ENCODE assay signal across 16 cellular contexts in genomic region chr7:30421647-30422196, GRCh38. TPM values are rescaled to one million over a fixed set of nuclear protein-coding genes. Genes with fewer than 3 reads are reported as not detected.
A peak's percentile ranks its signal among the peaks of the same experiment; 100 is the strongest.
DNase-seq lines count a peak whose midpoint lies in the region; ATAC-seq lines count a peak whose summit lies in the region.
"Had no signal": no experiment of that assay in that cellular context is flagged by ENCODE, and none has a peak within 500 bp of the region (broad histone marks: within the 10 kb centered on the region; RNA-seq: fewer than 3 reads in every experiment).

No MANE protein-coding gene starts in this region.

- H3K4me1 Mint-ChIP-seq in activated CD4-positive, alpha-beta T cell treated with anti-CD3 and anti-CD28 coated beads, Interleukin-2, amount 10 ng/mL, durations not matched to agents 24 days and 14 days = no peaks in the 10 kb centered on the region
- H3K4me1 Mint-ChIP-seq in activated naive CD8-positive, alpha-beta T cell treated with anti-CD3 and anti-CD28 coated beads, Interleukin-2, amount 50 U/mL, for 24 hours = peaks cover 25% of the 10 kb centered on the region
- H3K4me1 Mint-ChIP-seq in activated naive CD8-positive, alpha-beta T cell treated with anti-CD3 and anti-CD28 coated beads for 36 hours = peaks cover 5% of the 10 kb centered on the region
- H3K4me1 Mint-ChIP-seq in stimulated activated naive B cell treated with anti-CD40 and anti-IgM and Interleukin-4, amounts not matched to agents 10 μg/mL and 1 μg/mL and 100 μg/mL, for 72 hours = peaks cover 0 to 2% of the 10 kb centered on the region in 2 donors
- no peaks in the 10 kb centered on the region for H3K4me1 Mint-ChIP-seq in activated CD4-positive, alpha-beta memory T cell treated with anti-CD3 and anti-CD28 coated beads, Interleukin-2, amount 10 ng/mL, durations not matched to agents 7 days and 5 days
- H3K4me1 Mint-ChIP-seq: B cell; CD4-positive, alpha-beta memory T cell; CD8-positive, alpha-beta memory T cell had no signal

- no peak overlapping the region for H3K4me3 Mint-ChIP-seq in activated CD4-positive, alpha-beta T cell treated with anti-CD3 and anti-CD28 coated beads, Interleukin-2, amount 10 ng/mL, durations not matched to agents 24 days and 14 days
- no peak overlapping the region for H3K4me3 Mint-ChIP-seq in activated naive CD8-positive, alpha-beta T cell treated with anti-CD3 and anti-CD28 coated beads, Interleukin-2, amount 50 U/mL, for 24 hours
- no peak overlapping the region for H3K4me3 Mint-ChIP-seq in activated naive CD8-positive, alpha-beta T cell treated with anti-CD3 and anti-CD28 coated beads for 36 hours
- no peak overlapping the region for H3K4me3 Mint-ChIP-seq in stimulated activated naive B cell treated with anti-CD40 and anti-IgM and Interleukin-4, amounts not matched to agents 10 μg/mL and 1 μg/mL and 100 μg/mL, for 72 hours
- H3K4me3 Mint-ChIP-seq in activated CD4-positive, alpha-beta memory T cell treated with anti-CD3 and anti-CD28 coated beads, Interleukin-2, amount 10 ng/mL, durations not matched to agents 7 days and 5 days = no peak overlapping the region
- H3K4me3 Mint-ChIP-seq: B cell; CD4-positive, alpha-beta memory T cell had no signal

- POLR2A ChIA-PET in activated CD4-positive, alpha-beta memory T cell treated with anti-CD3 and anti-CD28 coated beads, Interleukin-2, amount 10 ng/mL, durations not matched to agents 7 days and 5 days (lab: Charles Lee) = no interaction called here

- peaks cover 21% of the 10 kb centered on the region for H3K36me3 Mint-ChIP-seq in activated CD4-positive, alpha-beta T cell treated with anti-CD3 and anti-CD28 coated beads, Interleukin-2, amount 10 ng/mL, durations not matched to agents 24 days and 14 days (ENCODE audit: low read depth)
- peaks cover 36% of the 10 kb centered on the region for H3K36me3 Mint-ChIP-seq in activated naive CD8-positive, alpha-beta T cell treated with anti-CD3 and anti-CD28 coated beads, Interleukin-2, amount 50 U/mL, for 24 hours (ENCODE audit: low read depth)
- H3K36me3 Mint-ChIP-seq in activated naive CD8-positive, alpha-beta T cell treated with anti-CD3 and anti-CD28 coated beads for 36 hours = peaks cover 21% of the 10 kb centered on the region
- peaks cover 16 to 49% of the 10 kb centered on the region in 2 donors for H3K36me3 Mint-ChIP-seq in stimulated activated naive B cell treated with anti-CD40 and anti-IgM and Interleukin-4, amounts not matched to agents 10 μg/mL and 1 μg/mL and 100 μg/mL, for 72 hours
- H3K36me3 Mint-ChIP-seq in activated CD4-positive, alpha-beta memory T cell treated with anti-CD3 and anti-CD28 coated beads, Interleukin-2, amount 10 ng/mL, durations not matched to agents 7 days and 5 days (ENCODE audit: low read depth) = peaks cover 29% of the 10 kb centered on the region

- peak; percentile 22 for DNase-seq in activated CD4-positive, alpha-beta T cell treated with anti-CD3 and anti-CD28 coated beads, Interleukin-2, amount 10 ng/mL, durations not matched to agents 24 days and 14 days
- no peak for DNase-seq in activated CD4-positive, alpha-beta T cell treated with anti-CD3 and anti-CD28 coated beads for 1 hour
- DNase-seq in activated naive CD8-positive, alpha-beta T cell treated with anti-CD3 and anti-CD28 coated beads, Interleukin-2, amount 50 U/mL, for 24 hours = no peak
- DNase-seq in activated naive CD8-positive, alpha-beta T cell treated with anti-CD3 and anti-CD28 coated beads for 36 hours = no peak
- DNase-seq in OCI-M1 (lab: John Stamatoyannopoulos, UW) (peak; percentile 40), RKO (ENCODE audit: low spot score) (no peak)
- no peak for DNase-seq in stimulated activated naive B cell treated with anti-CD40 and anti-IgM and Interleukin-4, amounts not matched to agents 10 μg/mL and 1 μg/mL and 100 μg/mL, for 72 hours
- no peak for DNase-seq in activated CD4-positive, alpha-beta memory T cell treated with anti-CD3 and anti-CD28 coated beads, Interleukin-2, amount 10 ng/mL, durations not matched to agents 7 days and 5 days
- DNase-seq: AML-193; Caco-2; Calu3; CD4-positive, alpha-beta memory T cell; CD8-positive, alpha-beta memory T cell; DMS79 treated with DMSO at 0.1 percent for 48 hours; GF-D8 had no signal

- H3K27me3 Mint-ChIP-seq in activated CD4-positive, alpha-beta T cell treated with anti-CD3 and anti-CD28 coated beads, Interleukin-2, amount 10 ng/mL, durations not matched to agents 24 days and 14 days = no peaks in the 10 kb centered on the region
- H3K27me3 Mint-ChIP-seq in activated naive CD8-positive, alpha-beta T cell treated with anti-CD3 and anti-CD28 coated beads, Interleukin-2, amount 50 U/mL, for 24 hours = no peaks in the 10 kb centered on the region
- no peaks in the 10 kb centered on the region for H3K27me3 Mint-ChIP-seq in activated naive CD8-positive, alpha-beta T cell treated with anti-CD3 and anti-CD28 coated beads for 36 hours
- no peaks in the 10 kb centered on the region for H3K27me3 Mint-ChIP-seq in stimulated activated naive B cell treated with anti-CD40 and anti-IgM and Interleukin-4, amounts not matched to agents 10 μg/mL and 1 μg/mL and 100 μg/mL, for 72 hours
- no peaks in the 10 kb centered on the region for H3K27me3 Mint-ChIP-seq in activated CD4-positive, alpha-beta memory T cell treated with anti-CD3 and anti-CD28 coated beads, Interleukin-2, amount 10 ng/mL, durations not matched to agents 7 days and 5 days
- H3K27me3 Mint-ChIP-seq: B cell; CD4-positive, alpha-beta memory T cell; CD8-positive, alpha-beta memory T cell had no signal

- ATAC-seq in activated naive CD8-positive, alpha-beta T cell treated with anti-CD3 and anti-CD28 coated beads, Interleukin-2, amount 50 U/mL, for 24 hours = no peak
- no peak for ATAC-seq in stimulated activated naive B cell treated with anti-CD40 and anti-IgM and Interleukin-4, amounts not matched to agents 10 μg/mL and 1 μg/mL and 100 μg/mL, for 72 hours (replicated peaks)

- CTCF ChIA-PET in activated CD4-positive, alpha-beta memory T cell treated with anti-CD3 and anti-CD28 coated beads, Interleukin-2, amount 10 ng/mL, durations not matched to agents 7 days and 5 days (lab: Charles Lee) = no interaction called here

- peaks cover 6% of the 10 kb centered on the region for H3K9me3 Mint-ChIP-seq in activated CD4-positive, alpha-beta T cell treated with anti-CD3 and anti-CD28 coated beads, Interleukin-2, amount 10 ng/mL, durations not matched to agents 24 days and 14 days
- peaks cover 7% of the 10 kb centered on the region for H3K9me3 Mint-ChIP-seq in activated naive CD8-positive, alpha-beta T cell treated with anti-CD3 and anti-CD28 coated beads, Interleukin-2, amount 50 U/mL, for 24 hours
- peaks cover 5% of the 10 kb centered on the region for H3K9me3 Mint-ChIP-seq in activated naive CD8-positive, alpha-beta T cell treated with anti-CD3 and anti-CD28 coated beads for 36 hours
- H3K9me3 Mint-ChIP-seq in stimulated activated naive B cell treated with anti-CD40 and anti-IgM and Interleukin-4, amounts not matched to agents 10 μg/mL and 1 μg/mL and 100 μg/mL, for 72 hours = peaks cover 3 to 6% of the 10 kb centered on the region in 2 donors
- peaks cover 8% of the 10 kb centered on the region for H3K9me3 Mint-ChIP-seq in activated CD4-positive, alpha-beta memory T cell treated with anti-CD3 and anti-CD28 coated beads, Interleukin-2, amount 10 ng/mL, durations not matched to agents 7 days and 5 days

- intact Hi-C loops in activated CD4-positive, alpha-beta T cell treated with anti-CD3 and anti-CD28 coated beads, Interleukin-2, amount 10 ng/mL, durations not matched to agents 24 days and 14 days (cut with micrococcal nuclease) = no loop called here

- H3K27ac Mint-ChIP-seq in activated CD4-positive, alpha-beta T cell treated with anti-CD3 and anti-CD28 coated beads, Interleukin-2, amount 10 ng/mL, durations not matched to agents 24 days and 14 days = no peak overlapping the region
- peak overlapping the region; percentile 26 for H3K27ac Mint-ChIP-seq in activated naive CD8-positive, alpha-beta T cell treated with anti-CD3 and anti-CD28 coated beads, Interleukin-2, amount 50 U/mL, for 24 hours
- no peak overlapping the region for H3K27ac Mint-ChIP-seq in activated naive CD8-positive, alpha-beta T cell treated with anti-CD3 and anti-CD28 coated beads for 36 hours
- peak overlapping the region; percentile 33 for H3K27ac Mint-ChIP-seq in stimulated activated naive B cell treated with anti-CD40 and anti-IgM and Interleukin-4, amounts not matched to agents 10 μg/mL and 1 μg/mL and 100 μg/mL, for 72 hours
- H3K27ac Mint-ChIP-seq in activated CD4-positive, alpha-beta memory T cell treated with anti-CD3 and anti-CD28 coated beads, Interleukin-2, amount 10 ng/mL, durations not matched to agents 7 days and 5 days = no peak overlapping the region
- H3K27ac Mint-ChIP-seq: B cell had no signal

RNA-seq across cellular contexts. Expression of gene NOD1, which starts 56.9 kb away (rescaled TPM):
- 11.6 and 12.9 TPM in 2 replicates for total RNA-seq in activated CD4-positive, alpha-beta T cell treated with anti-CD3 and anti-CD28 coated beads, Interleukin-2, amount 10 ng/mL, durations not matched to agents 24 days and 14 days
- 10 to 100 TPM; 12.6 to 12.8 TPM for total RNA-seq in activated naive CD8-positive, alpha-beta T cell treated with anti-CD3 and anti-CD28 coated beads for 36 hours
- 10 to 100 TPM; 19.6 to 22.6 TPM for total RNA-seq in activated CD4-positive, alpha-beta memory T cell treated with anti-CD3 and anti-CD28 coated beads, Interleukin-2, amount 10 ng/mL, durations not matched to agents 7 days and 5 days

Comparison
In these comparisons a context has a peak if more than half of its experiments do, and no peak if none do; other contexts are left out.
1. DNase-seq: peak in activated CD4-positive, alpha-beta T cell treated with anti-CD3 and anti-CD28 coated beads, Interleukin-2, amount 10 ng/mL, durations not matched to agents 24 days and 14 days (single experiment) and OCI-M1 (single experiment); none in activated CD4-positive, alpha-beta T cell treated with anti-CD3 and anti-CD28 coated beads for 1 hour (single experiment), activated naive CD8-positive, alpha-beta T cell treated with anti-CD3 and anti-CD28 coated beads, Interleukin-2, amount 50 U/mL, for 24 hours (single experiment), activated naive CD8-positive, alpha-beta T cell treated with anti-CD3 and anti-CD28 coated beads for 36 hours (single experiment), stimulated activated naive B cell treated with anti-CD40 and anti-IgM and Interleukin-4, amounts not matched to agents 10 μg/mL and 1 μg/mL and 100 μg/mL, for 72 hours (single experiment), RKO (single experiment) and activated CD4-positive, alpha-beta memory T cell treated with anti-CD3 and anti-CD28 coated beads, Interleukin-2, amount 10 ng/mL, durations not matched to agents 7 days and 5 days (single experiment).
2. H3K27ac Mint-ChIP-seq: peak in activated naive CD8-positive, alpha-beta T cell treated with anti-CD3 and anti-CD28 coated beads, Interleukin-2, amount 50 U/mL, for 24 hours (single experiment) and stimulated activated naive B cell treated with anti-CD40 and anti-IgM and Interleukin-4, amounts not matched to agents 10 μg/mL and 1 μg/mL and 100 μg/mL, for 72 hours (single experiment); none in activated CD4-positive, alpha-beta T cell treated with anti-CD3 and anti-CD28 coated beads, Interleukin-2, amount 10 ng/mL, durations not matched to agents 24 days and 14 days (single experiment), activated naive CD8-positive, alpha-beta T cell treated with anti-CD3 and anti-CD28 coated beads for 36 hours (single experiment) and activated CD4-positive, alpha-beta memory T cell treated with anti-CD3 and anti-CD28 coated beads, Interleukin-2, amount 10 ng/mL, durations not matched to agents 7 days and 5 days (single experiment).